Comparison of ENCODE assay signal across 19 cellular contexts in genomic region chr11:102168483-102168882, GRCh38. TPM values are rescaled to one million over a fixed set of nuclear protein-coding genes. Genes with fewer than 3 reads are reported as not detected.
DNase-seq lines count a peak whose midpoint lies in the region; ATAC-seq, FAIRE-seq and TF ChIP-seq lines count a peak whose summit lies in the region.
"Had no signal": no experiment of that assay in that cellular context is flagged by ENCODE, and none has a peak within 500 bp of the region (broad histone marks: within the 10 kb centered on the region; RNA-seq: fewer than 3 reads in every experiment).

No MANE protein-coding gene starts in this region.

- no peak overlapping the region for H3K4me3 ChIP-seq in osteoblast (ENCODE audit: insufficient read depth, low read length)
- H3K4me3 ChIP-seq in pancreas = no peak overlapping the region
- H3K4me3 ChIP-seq: ovary had no signal

- no peak overlapping the region for H2AFZ ChIP-seq in osteoblast (ENCODE audit: low read length)

- peak; percentile 59 for FAIRE-seq in G401.6 (lab: Jason Lieb, UNC)
- no peak for FAIRE-seq in pancreas (lab: Jason Lieb, UNC)
- FAIRE-seq: GM18507 had no signal

- H3K4me1 ChIP-seq in osteoblast (ENCODE audit: insufficient read depth, low read length) (peaks cover 50% of the 10 kb centered on the region), pancreas (peaks cover 3 to 12% (median 5%) of the 10 kb centered on the region in 3 donors)

- H3K36me3 ChIP-seq in osteoblast (ENCODE audit: insufficient read depth, low read length) (peaks cover 14% of the 10 kb centered on the region), pancreas (no peaks in the 10 kb centered on the region)
- H3K36me3 ChIP-seq: ovary had no signal

- peak overlapping the region; percentile 39 for H3K27ac ChIP-seq in epithelial cell of prostate
- peak overlapping the region; percentile 48 for H3K27ac ChIP-seq in osteoblast (ENCODE audit: low read depth, low read length)
- H3K27ac ChIP-seq in pancreas = no peak overlapping the region
- H3K27ac ChIP-seq: ovary had no signal

- no peaks in the 10 kb centered on the region for H4K20me1 ChIP-seq in osteoblast (ENCODE audit: insufficient read depth, low read length)

- intact Hi-C loops in pancreas (cut with DNase I) = no loop called here

- TF ChIP-seq CTCF in osteoblast (IDR thresholded peaks at IDR 0.05; ENCODE audit: extremely low read depth, low read depth, low read length) (no peak), pancreas (IDR thresholded peaks at IDR 0.05) (no peak)

- DNase-seq in NCI-H226 (peak; percentile 22), epithelial cell of prostate (ENCODE audit: low read depth, low spot score) (no peak), osteoblast (ENCODE audit: insufficient read length, low spot score, missing footprints) (no peak), pancreas (no peak), cortex of kidney (lab: John Stamatoyannopoulos, UW) (no peak)
- DNase-seq: activated B cell treated with CpG ODN at 0.5 μM for 24 hours; activated CD8-positive, alpha-beta memory T cell treated with anti-CD3 and anti-CD28 coated beads, Interleukin-2, amount 10 ng/mL, durations not matched to agents 7 days and 5 days; activated gamma-delta T cell; anterior cingulate cortex; head of caudate nucleus; islet precursor cell; NCI-H2029; NCI-H524; ovary; stimulated activated naive CD8-positive, alpha-beta T cell treated with anti-CD3 and anti-CD28 coated beads, Interleukin-15, amount 100 ng/mL, for 72 hours had no signal

- H3K27me3 ChIP-seq in osteoblast (ENCODE audit: insufficient read depth, low read length) (no peaks in the 10 kb centered on the region), pancreas (no peaks in the 10 kb centered on the region)
- H3K27me3 ChIP-seq: ovary had no signal

- H3K79me2 ChIP-seq in osteoblast (ENCODE audit: insufficient read depth, low read length) = peaks cover 76% of the 10 kb centered on the region

- ATAC-seq in pancreas = no peak
- no peak for ATAC-seq in GM19463 (IDR thresholded peaks at IDR 0.05; ENCODE audit: unreplicated experiment)
- ATAC-seq in HG03354 (IDR thresholded peaks at IDR 0.05; ENCODE audit: poor library complexity, severe bottlenecking, unreplicated experiment) = no peak
- ATAC-seq: activated CD8-positive, alpha-beta memory T cell treated with anti-CD3 and anti-CD28 coated beads, Interleukin-2, amount 10 ng/mL, durations not matched to agents 7 days and 5 days; stimulated activated naive CD8-positive, alpha-beta T cell treated with anti-CD3 and anti-CD28 coated beads, Interleukin-15, amount 100 ng/mL, for 72 hours had no signal

- H3K4me2 ChIP-seq in osteoblast (ENCODE audit: insufficient read depth, low read length) = peak overlapping the region; percentile 5

- whole genome bisulfite sequencing in pancreas, 2 donors = 64 to 83% methylated on average over 1 of the region's 1 CpG

- H3K9me3 ChIP-seq in osteoblast (ENCODE audit: low read depth, low read length) (no peaks in the 10 kb centered on the region), pancreas (no peaks in the 10 kb centered on the region)
- H3K9me3 ChIP-seq: ovary had no signal

RNA-seq across cellular contexts. Expression of gene YAP1, which starts 58.2 kb away (rescaled TPM):
- total RNA-seq in osteoblast = 156 and 174 TPM in 2 replicates
- total RNA-seq in pancreas = 10 to 100 TPM; 15.3 to 46.5 (median 17.9) TPM
- 10 to 100 TPM in 1 of 2 donors, 1 to 10 TPM in 1; 8.7 to 14.2 TPM for polyA plus RNA-seq in pancreas
- total RNA-seq: activated B cell treated with CpG ODN at 0.5 μM for 24 hours had no signal

Comparison
In these comparisons a context has a peak if more than half of its experiments do, and no peak if none do; other contexts are left out.
1. H3K27ac ChIP-seq: peak in epithelial cell of prostate (single experiment) and osteoblast (single experiment); none in pancreas (0 of 4).